8 cellular contexts compared by ENCODE assay signal in genomic region chr9:99266136-99267023, GRCh38. TPM values are rescaled to one million over a fixed set of nuclear protein-coding genes. Genes with fewer than 3 reads are reported as not detected.
DNase-seq lines count a peak whose midpoint lies in the region; ATAC-seq, FAIRE-seq and TF ChIP-seq lines count a peak whose summit lies in the region.

No MANE protein-coding gene starts in this region.

- no peaks in the 10 kb centered on the region for H4K20me1 ChIP-seq in HepG2 (ENCODE audit: insufficient read depth, low read length)

- no peaks in the 10 kb centered on the region for H3K9me3 ChIP-seq in HepG2 (ENCODE audit: low read length)

- no peak overlapping the region for H3K27ac Mint-ChIP-seq in chondrocyte (ENCODE audit: unreplicated experiment)

- no peak overlapping the region for H3K27ac ChIP-seq in HepG2 (ENCODE audit: extremely low read length, insufficient read depth, low read length)

- in situ Hi-C loops in HepG2 (cut with HindIII; ENCODE audit: extremely low pct_ligation_motif_present, low pct_unique_long_range_greater_than_20kb), result loop anchor here (25.0 kb wide), 1 partner anchor 746 kb away; no protein-coding TSS in a partner anchor

- peak overlapping the region in 1 of 3 experiments; percentile 36; a peak in 1 of 6 replicates for H3K4me3 ChIP-seq in HepG2 (replicated peaks in 1 of 3; ENCODE audit: insufficient read depth in 1 of 3, low read depth in 2 of 3, low read length in 3 of 3)

- TF ChIP-seq CTCF in chondrocyte (IDR thresholded peaks at IDR 0.05) (peak; percentile 98), HepG2 (CRISPR knock-in tag; IDR thresholded peaks at IDR 0.05) (peak; percentile 96)

- no peaks in the 10 kb centered on the region for H3K79me2 ChIP-seq in HepG2 (ENCODE audit: insufficient read depth, low read length)

- WGBS in HepG2 (ENCODE audit: low lambda C conversion rate), result 4% methylated on average over 18 of the region's 18 CpGs

- peaks cover 12% of the 10 kb centered on the region for H3K4me1 ChIP-seq in HepG2 (ENCODE audit: insufficient read depth, low read length)

- H3K27me3 ChIP-seq in HepG2 (ENCODE audit: control insufficient read depth in 1 of 2, insufficient read depth in 2 of 2, low read length in 2 of 2), result no peaks in the 10 kb centered on the region

- no peak for TF ChIP-seq POLR2A in HepG2 (IDR thresholded peaks at IDR 0.05; ENCODE audit: insufficient read depth in 1 of 2, low read depth in 2 of 2, low read length in 2 of 2)

- peak overlapping the region; percentile 67 for H3K4me2 ChIP-seq in HepG2 (ENCODE audit: low read depth, low read length)

- no peak overlapping the region for H2AFZ ChIP-seq in HepG2 (ENCODE audit: low read length)

- BruUV-seq in HepG2 (replicated peaks; lab: Mats Ljungman, UMichigan), result no TSS peak

- H3K36me3 Mint-ChIP-seq in chondrocyte (ENCODE audit: low read depth), result peaks cover 2% of the 10 kb centered on the region

- DNase-seq in SIG-M5 treated with dmso at 0.1 percent for 504 hours (lab: John Stamatoyannopoulos, UW; ENCODE audit: unreplicated experiment) (peak; percentile 33), SIG-M5 (lab: John Stamatoyannopoulos, UW) (no peak), NCI-H2171 treated with DMSO at 0.1 percent for 48 hours (lab: John Stamatoyannopoulos, UW) (peak; percentile 40), chondrocyte (ENCODE audit: low spot score) (no peak), HepG2 (ENCODE audit: low spot score) (peak; percentile 65)
- peak; percentile 22 to 46 for DNase-seq in activated CD4-positive, alpha-beta T cell treated with anti-CD3 and anti-CD28 coated beads for 4 hours
- DNase-seq in stimulated activated CD4-positive, alpha-beta T cell treated with anti-CD3 and anti-CD28 coated beads, TNF-alpha, amount 100 ng/mL, for 24 hours (ENCODE audit: low read depth in 3 of 3), result peak in 2 of 3 experiments; percentile 45 to 63

- CTCF ChIA-PET in HepG2 (lab: Yijun Ruan, JAX; ENCODE audit: low intra/inter-chr PET ratio, low total read pairs), result interaction anchor here (0.7 kb wide), 1 partner anchor 745 kb away, joined by 3 read pairs; no protein-coding TSS in a partner anchor

- H3K9me3 Mint-ChIP-seq in chondrocyte (ENCODE audit: low read depth), result no peaks in the 10 kb centered on the region

- TF ChIP-seq EP300 in HepG2 (IDR thresholded peaks at IDR 0.05; ENCODE audit: low read depth in 2 of 2, low read length in 2 of 2) (peak in 1 of 2 experiments; percentile 28; a peak in 1 of 4 replicates), HepG2 (CRISPR knock-in tag; IDR thresholded peaks at IDR 0.05; ENCODE audit: borderline replicate concordance) (no peak)

- peak; percentile 87 for TF ChIP-seq RAD21 in HepG2 (CRISPR knock-in tag; IDR thresholded peaks at IDR 0.05)

- POLR2A ChIA-PET in HepG2 (lab: Yijun Ruan, JAX), result interaction anchor here (0.7 kb wide), 1 partner anchor 44 kb away, joined by 3 read pairs; the partner anchor contains the start of genes ALG2 and SEC61B

- no peaks in the 10 kb centered on the region for H3K36me3 ChIP-seq in HepG2 (replicated peaks in 1 of 2; ENCODE audit: control insufficient read depth in 1 of 2, insufficient read depth in 2 of 2, low read length in 2 of 2)

- peak; percentile 85 for FAIRE-seq in HepG2 (lab: Jason Lieb, UNC)

- H3K27me3 Mint-ChIP-seq in chondrocyte (ENCODE audit: low read depth), result no peaks in the 10 kb centered on the region

- H3K9ac ChIP-seq in HepG2 (ENCODE audit: insufficient read depth, low read depth, low read length), result no peak overlapping the region

- peaks cover 15% of the 10 kb centered on the region for H3K4me1 Mint-ChIP-seq in chondrocyte (ENCODE audit: low read depth)

- peak; percentile 49 for ATAC-seq in HG02973 (IDR thresholded peaks at IDR 0.05; ENCODE audit: unreplicated experiment)
- ATAC-seq in HepG2, result peak; percentile 91

- intact Hi-C loops in HepG2 (cut with micrococcal nuclease; ENCODE audit: unreplicated experiment), result loop anchor here (2.0 to 10.0 kb wide), 3 partner anchors 82 to 744 kb away; no protein-coding TSS in a partner anchor

- no peak overlapping the region for H3K4me3 Mint-ChIP-seq in chondrocyte (ENCODE audit: unreplicated experiment)

RNA-seq across cellular contexts. Expression of gene SEC61B, which starts 44.3 kb away (rescaled TPM):
- total RNA-seq in chondrocyte, result 167 to 218 TPM (median 181 TPM) in 3 replicates
- total RNA-seq in HepG2 (2016; rRNA removed; fragmentation: Illumina TruSeq; extraction: Trizol), result 368 and 479 TPM in 2 replicates
- total RNA-seq in HepG2 (2016; cell fraction: cytosol; rRNA removed; fragmentation: Illumina TruSeq; extraction: Trizol; ENCODE audit: low read depth), result 129 and 141 TPM in 2 replicates
- total RNA-seq in HepG2 (2016; cell fraction: insoluble cytoplasmic fraction; rRNA removed; fragmentation: Illumina TruSeq; extraction: Trizol), result 367 and 512 TPM in 2 replicates
- 169 and 170 TPM in 2 replicates for total RNA-seq in HepG2 (2016; cell fraction: membrane; rRNA removed; fragmentation: Illumina TruSeq; extraction: Trizol)
- 168 and 172 TPM in 2 replicates for total RNA-seq in HepG2 (2016; cell fraction: nucleus; rRNA removed; fragmentation: Illumina TruSeq; extraction: Trizol)
- 181 and 191 TPM in 2 replicates for polyA plus RNA-seq in HepG2 (2011; rRNA removed)
- 239 and 297 TPM in 2 replicates for polyA plus RNA-seq in HepG2 (2011; cell fraction: cytosol; rRNA removed)
- polyA plus RNA-seq in HepG2 (2011; cell fraction: nucleus; rRNA removed), result 67.2 TPM in 2 replicates
- 182 and 211 TPM in 2 replicates for polyA plus RNA-seq in HepG2 (2012)
- 147 and 170 TPM in 2 replicates for polyA plus RNA-seq in HepG2 (2016; cell fraction: cytosol; fragmentation: Illumina TruSeq; extraction: Trizol; ENCODE audit: low read depth)
- polyA plus RNA-seq in HepG2 (2016; cell fraction: insoluble cytoplasmic fraction; fragmentation: Illumina TruSeq; extraction: Trizol; ENCODE audit: low read depth), result 551 and 632 TPM in 2 replicates
- polyA plus RNA-seq in HepG2 (2016; cell fraction: membrane; fragmentation: Illumina TruSeq; extraction: Trizol; ENCODE audit: low read depth), result 177 and 191 TPM in 2 replicates
- polyA plus RNA-seq in HepG2 (2016; cell fraction: nucleus; fragmentation: Illumina TruSeq; extraction: Trizol; ENCODE audit: insufficient read depth, low read depth), result 294 and 304 TPM in 2 replicates
- 44.6 and 51.8 TPM in 2 replicates for polyA minus RNA-seq in HepG2 (2011; rRNA and poly(A)+ RNA removed; ENCODE audit: low replicate concordance)
- 25.1 and 28.1 TPM in 2 replicates for polyA minus RNA-seq in HepG2 (2011; cell fraction: cytosol; rRNA and poly(A)+ RNA removed)
- polyA minus RNA-seq in HepG2 (2011; cell fraction: nucleus; rRNA and poly(A)+ RNA removed), result 58.8 and 62.8 TPM in 2 replicates

RNA-seq across cellular contexts. Expression of gene ALG2, which starts 44.6 kb away (rescaled TPM):
- total RNA-seq in chondrocyte, result 32.2 to 34.3 TPM (median 33.9 TPM) in 3 replicates
- total RNA-seq in HepG2 (2016; rRNA removed; fragmentation: Illumina TruSeq; extraction: Trizol), result 29.2 and 46.2 TPM in 2 replicates
- total RNA-seq in HepG2 (2016; cell fraction: cytosol; rRNA removed; fragmentation: Illumina TruSeq; extraction: Trizol; ENCODE audit: low read depth), result 6.4 and 6.9 TPM in 2 replicates
- total RNA-seq in HepG2 (2016; cell fraction: insoluble cytoplasmic fraction; rRNA removed; fragmentation: Illumina TruSeq; extraction: Trizol), result 28.0 and 48.2 TPM in 2 replicates
- total RNA-seq in HepG2 (2016; cell fraction: membrane; rRNA removed; fragmentation: Illumina TruSeq; extraction: Trizol), result 16.8 and 17.5 TPM in 2 replicates
- total RNA-seq in HepG2 (2016; cell fraction: nucleus; rRNA removed; fragmentation: Illumina TruSeq; extraction: Trizol), result 41.5 and 45.3 TPM in 2 replicates
- polyA plus RNA-seq in HepG2 (2011; rRNA removed), result 49.0 and 53.0 TPM in 2 replicates
- 35.5 and 46.0 TPM in 2 replicates for polyA plus RNA-seq in HepG2 (2011; cell fraction: cytosol; rRNA removed)
- polyA plus RNA-seq in HepG2 (2011; cell fraction: nucleus; rRNA removed), result 30.4 and 38.4 TPM in 2 replicates
- 38.0 and 38.4 TPM in 2 replicates for polyA plus RNA-seq in HepG2 (2012)
- polyA plus RNA-seq in HepG2 (2016; cell fraction: cytosol; fragmentation: Illumina TruSeq; extraction: Trizol; ENCODE audit: low read depth), result 5.3 TPM in 2 replicates
- polyA plus RNA-seq in HepG2 (2016; cell fraction: insoluble cytoplasmic fraction; fragmentation: Illumina TruSeq; extraction: Trizol; ENCODE audit: low read depth), result 35.8 and 36.9 TPM in 2 replicates
- polyA plus RNA-seq in HepG2 (2016; cell fraction: membrane; fragmentation: Illumina TruSeq; extraction: Trizol; ENCODE audit: low read depth), result 14.4 and 14.5 TPM in 2 replicates
- polyA plus RNA-seq in HepG2 (2016; cell fraction: nucleus; fragmentation: Illumina TruSeq; extraction: Trizol; ENCODE audit: insufficient read depth, low read depth), result 70.1 and 79.7 TPM in 2 replicates
- polyA minus RNA-seq in HepG2 (2011; rRNA and poly(A)+ RNA removed; ENCODE audit: low replicate concordance), result 29.6 and 56.1 TPM in 2 replicates
- 20.9 and 26.8 TPM in 2 replicates for polyA minus RNA-seq in HepG2 (2011; cell fraction: cytosol; rRNA and poly(A)+ RNA removed)
- 54.7 and 63.2 TPM in 2 replicates for polyA minus RNA-seq in HepG2 (2011; cell fraction: nucleus; rRNA and poly(A)+ RNA removed)

Comparison
In these comparisons a context has a peak if more than half of its experiments do, and no peak if none do; other contexts are left out.
1. DNase-seq: peak in SIG-M5 treated with dmso at 0.1 percent for 504 hours (single experiment), NCI-H2171 treated with DMSO at 0.1 percent for 48 hours (single experiment), activated CD4-positive, alpha-beta T cell treated with anti-CD3 and anti-CD28 coated beads for 4 hours (2 of 2), HepG2 (single experiment) and stimulated activated CD4-positive, alpha-beta T cell treated with anti-CD3 and anti-CD28 coated beads, TNF-alpha, amount 100 ng/mL, for 24 hours (2 of 3); none in SIG-M5 (single experiment) and chondrocyte (single experiment).